ENCODE assay signal across 8 cellular contexts in genomic region chr12:56298828-56299227, GRCh38. TPM values are rescaled to one million over a fixed set of nuclear protein-coding genes. Genes with fewer than 3 reads are reported as not detected.
DNase-seq lines count a peak whose midpoint lies in the region; ATAC-seq, FAIRE-seq and TF ChIP-seq lines count a peak whose summit lies in the region.

No MANE protein-coding gene starts in this region.

- H3K36me3 ChIP-seq in breast epithelium, result no peaks in the 10 kb centered on the region
- H3K36me3 ChIP-seq in muscle layer of duodenum (ENCODE audit: control insufficient read depth in 1 of 2, insufficient read depth in 2 of 2, low read length in 2 of 2), result peaks cover 0 to 3% of the 10 kb centered on the region in 2 donors
- peaks cover 0 to 3% of the 10 kb centered on the region in 2 donors for H3K36me3 ChIP-seq in small intestine (ENCODE audit: control insufficient read depth in 2 of 2, insufficient read depth in 2 of 2, low read length in 2 of 2)

- CTCF ChIA-PET in AG04450 (lab: Charles Lee), result interaction anchor here (1.0 to 2.3 kb wide), 4 partner anchors 10 to 165 kb away, joined by 3 to 9 read pairs (median 5); no protein-coding TSS in a partner anchor

- FAIRE-seq in H54 (lab: Jason Lieb, UNC), result no peak
- FAIRE-seq in small intestine (lab: Jason Lieb, UNC), result no peak

- H3K4me1 ChIP-seq in breast epithelium (peaks cover 0 to 7% of the 10 kb centered on the region in 2 donors), muscle layer of duodenum (ENCODE audit: control insufficient read depth in 1 of 2, insufficient read depth in 2 of 2, low read length in 2 of 2) (peaks cover 15 to 56% of the 10 kb centered on the region in 2 donors), small intestine (ENCODE audit: control insufficient read depth in 2 of 2, insufficient read depth in 1 of 2, low read depth in 1 of 2, low read length in 1 of 2) (peaks cover 2 to 14% of the 10 kb centered on the region in 2 donors)

- POLR2A ChIA-PET in AG04450 (lab: Yijun Ruan, JAX), result interaction anchor here (0.6 to 2.2 kb wide), 6 partner anchors 9 to 187 kb away, joined by 3 to 6 read pairs (median 4); partner anchors contain the start of genes CNPY2 and STAT2

- H3K9me3 ChIP-seq in AG04450 (ENCODE audit: control insufficient read depth, insufficient read depth, low read length), result no peaks in the 10 kb centered on the region
- no peaks in the 10 kb centered on the region for H3K9me3 ChIP-seq in breast epithelium
- H3K9me3 ChIP-seq in muscle layer of duodenum (ENCODE audit: control insufficient read depth in 1 of 2, low read length in 2 of 2), result no peaks in the 10 kb centered on the region
- H3K9me3 ChIP-seq in small intestine (ENCODE audit: control insufficient read depth, low read depth), result no peaks in the 10 kb centered on the region

- WGBS in small intestine, 3 donors, result 47 to 64% (median 48%) methylated on average over 5 of the region's 5 CpGs

- ATAC-seq in HG03159 (IDR thresholded peaks at IDR 0.05; ENCODE audit: unreplicated experiment), result no peak

- H3K27ac ChIP-seq in AG04450 (ENCODE audit: low read depth, low read length) (no peak overlapping the region), breast epithelium (peak overlapping the region; percentile 96 to 98), muscle layer of duodenum (ENCODE audit: low read length) (peak overlapping the region; percentile 87), small intestine (ENCODE audit: low read depth in 1 of 2, low read length in 1 of 2) (peak overlapping the region in 1 of 2 donors; percentile 92)

- intact Hi-C loops in breast epithelium (cut with DNase I; ENCODE audit: low total_unique reads), result loop anchor here (2.0 kb wide), 1 partner anchor 42 kb away; no protein-coding TSS in a partner anchor

- TF ChIP-seq POLR2A in breast epithelium (IDR thresholded peaks at IDR 0.05), result no peak
- TF ChIP-seq POLR2A in H54 (IDR thresholded peaks at IDR 0.05; ENCODE audit: low read depth, low read length), result no peak

- TF ChIP-seq CTCF in AG04450 (IDR thresholded peaks at IDR 0.05; ENCODE audit: low read depth, low read length) (no peak), breast epithelium (IDR thresholded peaks at IDR 0.05) (no peak)

- H3K4me3 ChIP-seq in AG04450 (ENCODE audit: low read depth, low read length) (peak overlapping the region; percentile 93), breast epithelium (peak overlapping the region; percentile 75 to 92 (median 87)), muscle layer of duodenum (ENCODE audit: low read depth in 1 of 2, low read length in 2 of 2) (peak overlapping the region; percentile 90 to 97), small intestine (ENCODE audit: low read depth in 1 of 2, low read length in 2 of 2) (peak overlapping the region in 1 of 2 donors; percentile 80)
- peak overlapping the region; percentile 99 for H3K4me3 ChIP-seq in Jurkat, Clone E6-1 (ENCODE audit: low read length)

- DNase-seq in AG04450 (ENCODE audit: low read depth, low spot score) (no peak), breast epithelium (ENCODE audit: low spot score in 2 of 2) (no peak), H54 (ENCODE audit: insufficient read length, low spot score) (no peak), small intestine (no peak), HUDEP-2 (lab: John Stamatoyannopoulos, UW; ENCODE audit: unreplicated experiment in 76 of 76) (no peak)
- no peak for DNase-seq in Jurkat, Clone E6-1 (ENCODE audit: low read depth, low spot score)

- H3K27me3 ChIP-seq in AG04450 (ENCODE audit: control insufficient read depth, insufficient read depth, low read length), result no peaks in the 10 kb centered on the region
- no peaks in the 10 kb centered on the region for H3K27me3 ChIP-seq in breast epithelium
- no peaks in the 10 kb centered on the region for H3K27me3 ChIP-seq in muscle layer of duodenum (ENCODE audit: low read depth, low read length)
- H3K27me3 ChIP-seq in small intestine (ENCODE audit: control insufficient read depth in 2 of 2, insufficient read depth in 2 of 2, low read length in 2 of 2), result no peaks in the 10 kb centered on the region

RNA-seq across cellular contexts. Expression of gene CS, which starts 1.3 kb away (rescaled TPM):
- polyA plus RNA-seq in AG04450 (2011; rRNA removed) (167 and 173 TPM in 2 replicates), small intestine (100 to 1,000 TPM in 2 of 3 donors, 10 to 100 TPM in 1; 94.6 to 123 (median 112) TPM)
- polyA minus RNA-seq in AG04450 (2011; rRNA and poly(A)+ RNA removed), result 200 and 232 TPM in 2 replicates
- polyA plus RNA-seq in Jurkat, Clone E6-1 (2012; ENCODE audit: insufficient read depth, insufficient read length), result 225 TPM
- total RNA-seq in breast epithelium, result 100 to 1,000 TPM in 2 of 3 donors, 10 to 100 TPM in 1; 79.2 to 132 (median 103) TPM

RNA-seq across cellular contexts. Expression of gene CNPY2, which starts 17.0 kb away (rescaled TPM):
- polyA plus RNA-seq in AG04450 (2011; rRNA removed), result 186 and 194 TPM in 2 replicates
- 45.0 and 55.6 TPM in 2 replicates for polyA minus RNA-seq in AG04450 (2011; rRNA and poly(A)+ RNA removed)
- polyA plus RNA-seq in Jurkat, Clone E6-1 (2012; ENCODE audit: insufficient read depth, insufficient read length), result 172 TPM
- total RNA-seq in breast epithelium, result 10 to 100 TPM; 69.9 to 86.1 (median 85.9) TPM
- 100 to 1,000 TPM in 2 of 3 donors, 10 to 100 TPM in 1; 80.0 to 156 (median 112) TPM for polyA plus RNA-seq in small intestine

RNA-seq across cellular contexts. Expression of gene COQ10A, which starts 32.1 kb away (rescaled TPM):
- polyA plus RNA-seq in AG04450 (2011; rRNA removed) (12.1 and 15.6 TPM in 2 replicates), small intestine (10 to 100 TPM in 1 of 3 donors, 1 to 10 TPM in 2; 5.4 to 10.5 (median 5.6) TPM)
- polyA minus RNA-seq in AG04450 (2011; rRNA and poly(A)+ RNA removed), result 5.9 and 8.1 TPM in 2 replicates
- polyA plus RNA-seq in Jurkat, Clone E6-1 (2012; ENCODE audit: insufficient read depth, insufficient read length), result 32.6 TPM
- 10 to 100 TPM; 18.7 to 23.7 (median 18.7) TPM for total RNA-seq in breast epithelium

RNA-seq across cellular contexts. Expression of gene PAN2, which starts 35.0 kb away (rescaled TPM):
- polyA plus RNA-seq in AG04450 (2011; rRNA removed) (18.5 and 22.2 TPM in 2 replicates), small intestine (10 to 100 TPM; 20.8 to 41.4 (median 20.8) TPM)
- polyA minus RNA-seq in AG04450 (2011; rRNA and poly(A)+ RNA removed), result 10.0 and 13.9 TPM in 2 replicates
- 110 TPM for polyA plus RNA-seq in Jurkat, Clone E6-1 (2012; ENCODE audit: insufficient read depth, insufficient read length)
- total RNA-seq in breast epithelium, result 10 to 100 TPM; 44.3 to 84.4 (median 54.1) TPM

RNA-seq across cellular contexts. Expression of gene IL23A, which starts 39.9 kb away (rescaled TPM):
- polyA plus RNA-seq in AG04450 (2011; rRNA removed), result 0.19 TPM in 1 of 2 replicates, not detected in the other
- polyA minus RNA-seq in AG04450 (2011; rRNA and poly(A)+ RNA removed), result not detected in 2 replicates
- polyA plus RNA-seq in Jurkat, Clone E6-1 (2012; ENCODE audit: insufficient read depth, insufficient read length), result 4.4 TPM
- under 1 TPM in 1 of 3 donors, not detected in 2; 0.88 TPM for total RNA-seq in breast epithelium
- polyA plus RNA-seq in small intestine, result under 1 TPM in 1 of 3 donors, not detected in 2; 0.57 TPM
